In genomic region chr6:83708546-83708969, GRCh38 we compare ENCODE assay signal across 9 cellular contexts. TPM values are rescaled to one million over a fixed set of nuclear protein-coding genes. Genes with fewer than 3 reads are reported as not detected.
A peak's percentile ranks its signal among the peaks of the same experiment; 100 is the strongest.
DNase-seq lines count a peak whose midpoint lies in the region; ATAC-seq lines count a peak whose summit lies in the region.
"Had no signal": no experiment of that assay in that cellular context is flagged by ENCODE, and none has a peak within 500 bp of the region (broad histone marks: within the 10 kb centered on the region; RNA-seq: fewer than 3 reads in every experiment).

No MANE protein-coding gene starts in this region.

- H3K36me3 Mint-ChIP-seq in activated T-cell treated with anti-CD3 and anti-CD28 coated beads, Interleukin-2, amount 50 U/mL, for 72 hours (ENCODE audit: insufficient read depth in 2 of 2), result peaks cover 2% of the 10 kb centered on the region in 2 donors

- peak; percentile 36 to 41 for ATAC-seq in activated T-cell treated with anti-CD3 and anti-CD28 coated beads, Interleukin-2, amount 50 U/mL, for 72 hours (replicated peaks in 1 of 2)

- H3K9me3 Mint-ChIP-seq in activated T-cell treated with anti-CD3 and anti-CD28 coated beads, Interleukin-2, amount 50 U/mL, for 72 hours, result peaks cover 2 to 4% of the 10 kb centered on the region in 2 donors

- H3K4me3 ChIP-seq in iPS-20b (ENCODE audit: low read length) (peak overlapping the region; percentile 83), subcutaneous abdominal adipose tissue (ENCODE audit: low read depth in 1 of 5, low read length in 5 of 5) (peak overlapping the region in 4 of 5 donors; percentile 31 to 64 (median 56))

- peak in 1 of 2 donors; percentile 0 for DNase-seq in activated T-cell treated with anti-CD3 and anti-CD28 coated beads, Interleukin-2, amount 50 U/mL, for 72 hours
- DNase-seq in activated T-cell treated with anti-CD3 and anti-CD28 coated beads, Interleukin-2, amount 50 U/mL, for 1 hour, result no peak
- DNase-seq in ecto neural progenitor cell (ENCODE audit: low spot score) (no peak), pons (ENCODE audit: low spot score) (no peak)
- DNase-seq in activated effector memory CD4-positive, alpha-beta T cell treated with Interleukin-2 at 50 U/mL for 16 hours, result no peak
- DNase-seq: activated T-cell treated with anti-CD3 and anti-CD28 coated beads, Interleukin-2, amount 50 U/mL, for 4 hours had no signal

- H3K27ac ChIP-seq in angular gyrus (ENCODE audit: low read depth, low read length), result peak overlapping the region; percentile 77
- no peak overlapping the region for H3K27ac ChIP-seq in iPS-20b (ENCODE audit: low read length)
- no peak overlapping the region for H3K27ac ChIP-seq in subcutaneous abdominal adipose tissue (ENCODE audit: low read depth, low read length)

- H3K4me1 ChIP-seq in iPS-20b (ENCODE audit: insufficient read depth, low read length), result peaks cover 3% of the 10 kb centered on the region; the same call in 1 of the 2 replicates
- peaks cover 0 to 18% (median 16%) of the 10 kb centered on the region in 5 donors for H3K4me1 ChIP-seq in subcutaneous abdominal adipose tissue (ENCODE audit: control insufficient read depth in 5 of 5, insufficient read depth in 5 of 5, low read length in 5 of 5)

- H3K36me3 ChIP-seq in iPS-20b (ENCODE audit: insufficient read depth, low read depth, low read length) (no peaks in the 10 kb centered on the region), subcutaneous abdominal adipose tissue (ENCODE audit: control insufficient read depth in 5 of 5, insufficient read depth in 5 of 5, low read length in 5 of 5) (no peaks in the 10 kb centered on the region)

- H3K9me3 ChIP-seq in iPS-20b (ENCODE audit: insufficient read depth, low read depth, low read length) (no peaks in the 10 kb centered on the region), subcutaneous abdominal adipose tissue (ENCODE audit: control insufficient read depth in 5 of 5, low read length in 5 of 5) (peaks cover 0 to 7% (median 0%) of the 10 kb centered on the region in 5 donors)

- peaks cover 38% of the 10 kb centered on the region for H3K27me3 Mint-ChIP-seq in activated T-cell treated with anti-CD3 and anti-CD28 coated beads, Interleukin-2, amount 50 U/mL, for 72 hours (ENCODE audit: low read depth)

- peak overlapping the region in 1 of 2 donors; percentile 58 for H3K4me3 Mint-ChIP-seq in activated T-cell treated with anti-CD3 and anti-CD28 coated beads, Interleukin-2, amount 50 U/mL, for 72 hours
- H3K4me3 Mint-ChIP-seq: activated T-cell treated with anti-CD3 and anti-CD28 coated beads, Interleukin-2, amount 50 U/mL, for 4 hours had no signal

- H3K9ac ChIP-seq in iPS-20b (ENCODE audit: low read depth, low read length) (no peak overlapping the region), subcutaneous abdominal adipose tissue (ENCODE audit: low read length in 5 of 5) (no peak overlapping the region)

- H3K27me3 ChIP-seq in iPS-20b (ENCODE audit: insufficient read depth, low read length) (peaks cover 54% of the 10 kb centered on the region), subcutaneous abdominal adipose tissue (ENCODE audit: control insufficient read depth in 5 of 5, insufficient read depth in 4 of 5, low read length in 5 of 5) (peaks cover 12 to 25% (median 23%) of the 10 kb centered on the region in 5 donors)

- no peak overlapping the region for H3K27ac Mint-ChIP-seq in activated T-cell treated with anti-CD3 and anti-CD28 coated beads, Interleukin-2, amount 50 U/mL, for 72 hours

- H3K4me1 Mint-ChIP-seq in activated T-cell treated with anti-CD3 and anti-CD28 coated beads, Interleukin-2, amount 50 U/mL, for 72 hours (ENCODE audit: low read depth), result peaks cover 4% of the 10 kb centered on the region

RNA-seq across cellular contexts. Expression of gene SNAP91, which starts 0.3 kb away (rescaled TPM):
- total RNA-seq in activated T-cell treated with anti-CD3 and anti-CD28 coated beads, Interleukin-2, amount 50 U/mL, for 72 hours, result not detected
- total RNA-seq: activated T-cell treated with anti-CD3 and anti-CD28 coated beads, Interleukin-2, amount 50 U/mL, for 4 hours had no signal
